15 cellular contexts compared by ENCODE assay signal in genomic region chr10:86104611-86105145, GRCh38.
DNase-seq lines count a peak whose midpoint lies in the region; ATAC-seq and TF ChIP-seq lines count a peak whose summit lies in the region.
"Had no signal": no experiment of that assay in that cellular context is flagged by ENCODE, and none has a peak within 500 bp of the region (broad histone marks: within the 10 kb centered on the region; RNA-seq: fewer than 3 reads in every experiment).

No MANE protein-coding gene starts in this region.

- H2BK12ac ChIP-seq in neuronal stem cell (ENCODE audit: low read length) = no peak overlapping the region

- H2AK5ac ChIP-seq in neuronal stem cell (ENCODE audit: low read depth, low read length) = peak overlapping the region; percentile 66

- no peak for TF ChIP-seq CTCF in type B pancreatic cell (conservative IDR thresholded peaks at IDR 0.05)
- TF ChIP-seq CTCF in CD4-positive, alpha-beta T cell (IDR thresholded peaks at IDR 0.05) = no peak

- H3K9ac ChIP-seq in neuronal stem cell (ENCODE audit: low read depth, low read length, poor library complexity) = peak overlapping the region; percentile 50
- H3K9ac ChIP-seq: BLaER1 treated with 17β-estradiol and CSF1 and Interleukin-3, amounts not matched to agents 10 nM and 100 nM; GM23248 had no signal

- peaks cover 4% of the 10 kb centered on the region for H3K4me1 Mint-ChIP-seq in type B pancreatic cell (ENCODE audit: unreplicated experiment)
- no peaks in the 10 kb centered on the region for H3K4me1 Mint-ChIP-seq in CD4-positive, alpha-beta T cell (ENCODE audit: low read depth)
- H3K4me1 Mint-ChIP-seq: B cell; CD8-positive, alpha-beta memory T cell had no signal

- H3K4me3 ChIP-seq in neuronal stem cell (ENCODE audit: low read length in 2 of 2) = no peak overlapping the region
- H3K4me3 ChIP-seq: BLaER1 treated with 17β-estradiol and CSF1 and Interleukin-3, amounts not matched to agents 10 nM and 100 nM; GM23248 had no signal

- no peak overlapping the region for H3K4me3 Mint-ChIP-seq in type B pancreatic cell
- H3K4me3 Mint-ChIP-seq in CD4-positive, alpha-beta T cell = no peak overlapping the region
- H3K4me3 Mint-ChIP-seq: B cell; CD8-positive, alpha-beta memory T cell had no signal

- no peaks in the 10 kb centered on the region for H3K27me3 Mint-ChIP-seq in type B pancreatic cell
- H3K27me3 Mint-ChIP-seq in CD4-positive, alpha-beta T cell = no peaks in the 10 kb centered on the region

- no peak overlapping the region for H2BK15ac ChIP-seq in neuronal stem cell (ENCODE audit: low read length)

- H3K4me1 ChIP-seq in neuronal stem cell (ENCODE audit: control insufficient read depth in 2 of 2, insufficient read depth in 1 of 2, low read depth in 1 of 2, low read length in 2 of 2) = no peaks in the 10 kb centered on the region
- H3K4me1 ChIP-seq: BLaER1 treated with 17β-estradiol and CSF1 and Interleukin-3, amounts not matched to agents 10 nM and 100 nM had no signal

- H2BK5ac ChIP-seq in neuronal stem cell (ENCODE audit: low read length) = no peak overlapping the region

- no peak overlapping the region for H3K27ac Mint-ChIP-seq in type B pancreatic cell
- H3K27ac Mint-ChIP-seq in CD4-positive, alpha-beta T cell = no peak overlapping the region
- H3K27ac Mint-ChIP-seq: B cell; CD8-positive, alpha-beta memory T cell had no signal

- H4K91ac ChIP-seq in neuronal stem cell (ENCODE audit: low read depth, low read length, poor library complexity) = no peak overlapping the region

- intact Hi-C loops in cardiac septum (cut with DNase I) = loop anchor here (5.0 kb wide), 1 partner anchor 263 kb away; the partner anchor contains the start of gene GRID1
- intact Hi-C loops in left ventricle myocardium superior (cut with micrococcal nuclease) = no loop called here
- intact Hi-C loops in CD4-positive, alpha-beta T cell (cut with DNase I, micrococcal nuclease) = no loop called here

- no peaks in the 10 kb centered on the region for H3K36me3 Mint-ChIP-seq in type B pancreatic cell
- no peaks in the 10 kb centered on the region for H3K36me3 Mint-ChIP-seq in CD4-positive, alpha-beta T cell (ENCODE audit: low read depth)
- H3K36me3 Mint-ChIP-seq: CD8-positive, alpha-beta memory T cell had no signal

- H4K8ac ChIP-seq in neuronal stem cell (ENCODE audit: low read depth, low read length) = no peak overlapping the region

- no peak overlapping the region for H2BK120ac ChIP-seq in neuronal stem cell (ENCODE audit: low read depth, low read length)

- H3K4ac ChIP-seq in neuronal stem cell (ENCODE audit: low read length) = no peak overlapping the region

- H3K9me3 Mint-ChIP-seq in type B pancreatic cell = no peaks in the 10 kb centered on the region
- no peaks in the 10 kb centered on the region for H3K9me3 Mint-ChIP-seq in CD4-positive, alpha-beta T cell
- H3K9me3 Mint-ChIP-seq: CD8-positive, alpha-beta memory T cell had no signal

- no peaks in the 10 kb centered on the region for H3K36me3 ChIP-seq in neuronal stem cell (replicated peaks in 1 of 2; ENCODE audit: control insufficient read depth in 2 of 2, insufficient read depth in 2 of 2, low read length in 2 of 2)
- H3K36me3 ChIP-seq: BLaER1 treated with 17β-estradiol and CSF1 and Interleukin-3, amounts not matched to agents 10 nM and 100 nM had no signal

- no peak overlapping the region for H3K23ac ChIP-seq in neuronal stem cell (ENCODE audit: low read depth, low read length, poor library complexity)

- DNase-seq in cardiac septum (ENCODE audit: low spot score) (peak; percentile 59), left ventricle myocardium superior (no peak), left kidney (ENCODE audit: low read depth, low spot score) (peak; percentile 20), neuronal stem cell (ENCODE audit: low spot score) (no peak), type B pancreatic cell (ENCODE audit: extremely low spot score, unreplicated experiment) (peak; percentile 47), NCI-H2029 (lab: John Stamatoyannopoulos, UW) (no peak)
- no peak for DNase-seq in CD4-positive, alpha-beta T cell
- DNase-seq: CD8-positive, alpha-beta memory T cell; COR-L47; GM23248; HCEC 1CT; IMR-90 had no signal

- no CpG with 5 or more reads among the region's 7 CpGs for WGBS in neuronal stem cell (ENCODE audit: extremely low coverage in 2 of 2, insufficient read length in 2 of 2, insufficient replicate concordance in 1 of 2), 2 donors

- H3K27ac ChIP-seq in neuronal stem cell (replicated peaks; ENCODE audit: low read length) = no peak overlapping the region
- no peak overlapping the region for H3K27ac ChIP-seq in CD4-positive, alpha-beta T cell (ENCODE audit: low read depth, low read length)
- H3K27ac ChIP-seq: BLaER1 treated with 17β-estradiol and CSF1 and Interleukin-3, amounts not matched to agents 10 nM and 100 nM; GM23248 had no signal

- H3K14ac ChIP-seq in neuronal stem cell (ENCODE audit: low read length) = no peak overlapping the region

- POLR2A ChIA-PET in CD4-positive, alpha-beta T cell (lab: Charles Lee) = no interaction called here

- H3K9me3 ChIP-seq in neuronal stem cell (replicated peaks in 1 of 2; ENCODE audit: control insufficient read depth in 2 of 2, insufficient read depth in 1 of 2, low read depth in 1 of 2, low read length in 2 of 2) = no peaks in the 10 kb centered on the region
- no peaks in the 10 kb centered on the region for H3K9me3 ChIP-seq in CD4-positive, alpha-beta T cell (ENCODE audit: control insufficient read depth, low read length)

- H3K79me1 ChIP-seq in neuronal stem cell (ENCODE audit: low read depth, low read length) = no peaks in the 10 kb centered on the region

- ATAC-seq in left ventricle myocardium superior (no peak), GM21423 (IDR thresholded peaks at IDR 0.05; ENCODE audit: unreplicated experiment) (no peak)
- ATAC-seq in CD4-positive, alpha-beta T cell (ENCODE audit: poor library complexity) = no peak

- no peak overlapping the region for H3K4me2 ChIP-seq in neuronal stem cell (ENCODE audit: insufficient read depth, low read length, poor library complexity, severe bottlenecking)
- H3K4me2 ChIP-seq: BLaER1 treated with 17β-estradiol and CSF1 and Interleukin-3, amounts not matched to agents 10 nM and 100 nM had no signal

- CTCF ChIA-PET in CD4-positive, alpha-beta T cell (lab: Charles Lee) = no interaction called here

- no peaks in the 10 kb centered on the region for H3K27me3 ChIP-seq in neuronal stem cell (ENCODE audit: control insufficient read depth in 3 of 3, insufficient read depth in 3 of 3, low read depth in 1 of 3, low read length in 3 of 3)
- H3K27me3 ChIP-seq in CD4-positive, alpha-beta T cell (ENCODE audit: control insufficient read depth, insufficient read depth, low read length) = no peaks in the 10 kb centered on the region
- H3K27me3 ChIP-seq: BLaER1 treated with 17β-estradiol and CSF1 and Interleukin-3, amounts not matched to agents 10 nM and 100 nM had no signal

- no peak overlapping the region for H2AFZ ChIP-seq in neuronal stem cell (ENCODE audit: low read length)
- H2AFZ ChIP-seq: GM23248 had no signal

- H3K18ac ChIP-seq in neuronal stem cell (ENCODE audit: low read length) = no peak overlapping the region

Comparison
In these comparisons a context has a peak if more than half of its experiments do, and no peak if none do; other contexts are left out.
1. DNase-seq: peak in cardiac septum (single experiment), left kidney (single experiment) and type B pancreatic cell (single experiment); none in left ventricle myocardium superior (single experiment), neuronal stem cell (single experiment), NCI-H2029 (single experiment) and CD4-positive, alpha-beta T cell (0 of 10).